Comparison of ENCODE assay signal across 16 cellular contexts in genomic region chr11:134581121-134581626, GRCh38.
DNase-seq lines count a peak whose midpoint lies in the region; ATAC-seq, FAIRE-seq and TF ChIP-seq lines count a peak whose summit lies in the region.
"Had no signal": no experiment of that assay in that cellular context is flagged by ENCODE, and none has a peak within 500 bp of the region (broad histone marks: within the 10 kb centered on the region; RNA-seq: fewer than 3 reads in every experiment).

No MANE protein-coding gene starts in this region.

- H3K36me3 ChIP-seq in right atrium auricular region, result no peaks in the 10 kb centered on the region
- no peaks in the 10 kb centered on the region for H3K36me3 ChIP-seq in heart left ventricle
- H3K36me3 ChIP-seq in lung (ENCODE audit: control insufficient read depth in 2 of 2, insufficient read depth in 2 of 2, low read length in 2 of 2), result no peaks in the 10 kb centered on the region
- H3K36me3 ChIP-seq: HAP-1 had no signal

- no peaks in the 10 kb centered on the region for H3K36me3 Mint-ChIP-seq in activated naive CD4-positive, alpha-beta T cell treated with anti-CD3 and anti-CD28 coated beads for 36 hours (ENCODE audit: low read depth)
- H3K36me3 Mint-ChIP-seq: CD14-positive monocyte; CD8-positive, alpha-beta T cell had no signal

- H3K4me3 Mint-ChIP-seq in activated naive CD4-positive, alpha-beta T cell treated with anti-CD3 and anti-CD28 coated beads for 36 hours, result no peak overlapping the region
- H3K4me3 Mint-ChIP-seq: CD8-positive, alpha-beta T cell had no signal

- TF ChIP-seq CTCF in right atrium auricular region (IDR thresholded peaks at IDR 0.05) (no peak), heart left ventricle (IDR thresholded peaks at IDR 0.05) (no peak), lung (IDR thresholded peaks at IDR 0.05; ENCODE audit: control extremely low read depth, extremely low read depth) (no peak)

- intact Hi-C loops in heart left ventricle (cut with DNase I), result loop anchor here in 1 of 10 donors (10.0 kb wide), 1 partner anchor 216 kb away; no protein-coding TSS in a partner anchor
- intact Hi-C loops in activated naive CD4-positive, alpha-beta T cell treated with anti-CD3 and anti-CD28 coated beads for 36 hours (cut with micrococcal nuclease), result no loop called here

- TF ChIP-seq POLR2A in heart left ventricle (IDR thresholded peaks at IDR 0.05), result no peak

- no peak for ATAC-seq in heart left ventricle
- ATAC-seq in lung (ENCODE audit: insufficient read depth, low FRiP score), result no peak
- ATAC-seq: CD8-positive, alpha-beta T cell had no signal

- H3K27ac Mint-ChIP-seq in activated naive CD4-positive, alpha-beta T cell treated with anti-CD3 and anti-CD28 coated beads for 36 hours, result no peak overlapping the region
- H3K27ac Mint-ChIP-seq: CD14-positive monocyte; CD8-positive, alpha-beta T cell had no signal

- CTCF ChIA-PET in activated naive CD4-positive, alpha-beta T cell treated with anti-CD3 and anti-CD28 coated beads for 36 hours (lab: Charles Lee), result no interaction called here

- H3K27me3 ChIP-seq in right atrium auricular region (no peaks in the 10 kb centered on the region), heart left ventricle (peaks cover 0 to 77% (median 16%) of the 10 kb centered on the region in 9 donors), lung (ENCODE audit: control insufficient read depth, insufficient read depth) (no peaks in the 10 kb centered on the region)

- H3K9me3 Mint-ChIP-seq in activated naive CD4-positive, alpha-beta T cell treated with anti-CD3 and anti-CD28 coated beads for 36 hours, result no peaks in the 10 kb centered on the region
- H3K9me3 Mint-ChIP-seq: CD8-positive, alpha-beta T cell had no signal

- 67 to 84% (median 70%) methylated on average over 9 of the region's 9 CpGs for WGBS in heart left ventricle, 4 donors
- WGBS in lung, 2 donors, result 75 to 78% methylated on average over 9 of the region's 9 CpGs

- peaks cover 0 to 12% of the 10 kb centered on the region in 2 donors for H3K4me1 ChIP-seq in right atrium auricular region
- peaks cover 0 to 31% (median 9%) of the 10 kb centered on the region in 12 donors for H3K4me1 ChIP-seq in heart left ventricle
- H3K4me1 ChIP-seq in lung (ENCODE audit: control insufficient read depth in 2 of 2, insufficient read depth in 2 of 2, low read length in 2 of 2), result peaks cover 0 to 3% of the 10 kb centered on the region in 2 donors
- H3K4me1 ChIP-seq: HAP-1 had no signal

- H3K27me3 Mint-ChIP-seq in activated naive CD4-positive, alpha-beta T cell treated with anti-CD3 and anti-CD28 coated beads for 36 hours (ENCODE audit: low read depth), result peaks cover 7% of the 10 kb centered on the region

- H3K9me3 ChIP-seq in right atrium auricular region, result no peaks in the 10 kb centered on the region
- no peaks in the 10 kb centered on the region for H3K9me3 ChIP-seq in heart left ventricle
- H3K9me3 ChIP-seq in lung (ENCODE audit: control insufficient read depth in 2 of 2, insufficient read depth in 1 of 2, low read length in 1 of 2), result peaks cover 0 to 5% of the 10 kb centered on the region in 2 donors
- H3K9me3 ChIP-seq: HAP-1 had no signal

- DNase-seq in NCI-H748 (lab: John Stamatoyannopoulos, UW; ENCODE audit: unreplicated experiment) (peak; percentile 2), NCI-H748 treated with DMSO at 0.1 percent for 48 hours (lab: John Stamatoyannopoulos, UW) (no peak), right atrium auricular region (ENCODE audit: low spot score) (peak; percentile 36), heart left ventricle (no peak), lung (ENCODE audit: low spot score) (peak; percentile 24), RCC 7860 (ENCODE audit: low spot score) (no peak)
- no peak for DNase-seq in activated naive CD4-positive, alpha-beta T cell treated with anti-CD3 and anti-CD28 coated beads for 36 hours
- DNase-seq: CD8-positive, alpha-beta T cell; COR-L47; DMS153; EL had no signal

- H3K4me3 ChIP-seq in right atrium auricular region, result no peak overlapping the region
- no peak overlapping the region for H3K4me3 ChIP-seq in heart left ventricle
- no peak overlapping the region for H3K4me3 ChIP-seq in lung
- H3K4me3 ChIP-seq: HAP-1 had no signal

- H3K4me1 Mint-ChIP-seq in activated naive CD4-positive, alpha-beta T cell treated with anti-CD3 and anti-CD28 coated beads for 36 hours (ENCODE audit: low read depth), result no peaks in the 10 kb centered on the region

- H3K27ac ChIP-seq in right atrium auricular region (no peak overlapping the region), heart left ventricle (no peak overlapping the region), lung (ENCODE audit: low read depth in 1 of 2, low read length in 1 of 2) (no peak overlapping the region)
- H3K27ac ChIP-seq: 22Rv1 had no signal

- FAIRE-seq in RCC 7860 (lab: Jason Lieb, UNC), result no peak
- FAIRE-seq: G401.6, H1 had no signal

Comparison
In these comparisons a context has a peak if more than half of its experiments do, and no peak if none do; other contexts are left out.
1. DNase-seq: peak in NCI-H748 (single experiment), right atrium auricular region (single experiment) and lung (single experiment); none in NCI-H748 treated with DMSO at 0.1 percent for 48 hours (single experiment), heart left ventricle (0 of 5), RCC 7860 (single experiment) and activated naive CD4-positive, alpha-beta T cell treated with anti-CD3 and anti-CD28 coated beads for 36 hours (single experiment).